In genomic region chr10:1056326-1057105, GRCh38 we compare ENCODE assay signal across 8 cellular contexts. TPM values are rescaled to one million over a fixed set of nuclear protein-coding genes. Genes with fewer than 3 reads are reported as not detected.
DNase-seq lines count a peak whose midpoint lies in the region; ATAC-seq and TF ChIP-seq lines count a peak whose summit lies in the region.

TSS of gene WDR37 (plus strand) at chr10:1056385. CDS start at chr10:1072156, 15,771 bp downstream.

- no peak for TF ChIP-seq CTCF in OCI-LY7 (conservative IDR thresholded peaks at IDR 0.05; ENCODE audit: low read length)

- H3K4me3 ChIP-seq in OCI-LY7 (ENCODE audit: low read depth, low read length, poor library complexity, severe bottlenecking): peak within 1 kb of the TSS; percentile 80
- H3K4me3 ChIP-seq in esophagus (ENCODE audit: low read depth in 1 of 2, low read length in 2 of 2): peak within 1 kb of the TSS; percentile 94 to 97
- peak within 1 kb of the TSS; percentile 76 to 100 for H3K4me3 ChIP-seq in muscle layer of colon (ENCODE audit: low read depth in 1 of 2, low read length in 2 of 2)

- peaks cover 93% of the 10 kb centered on the region for H3K79me2 ChIP-seq in OCI-LY7 (ENCODE audit: insufficient read depth, low read depth, low read length)

- H3K4me1 ChIP-seq in OCI-LY7 (ENCODE audit: insufficient read depth, low read length, poor library complexity, severe bottlenecking) (peaks cover 48% of the 10 kb centered on the region), esophagus (ENCODE audit: control insufficient read depth in 2 of 2, insufficient read depth in 2 of 2, low read length in 1 of 2) (peaks cover 3 to 8% of the 10 kb centered on the region in 2 donors), muscle layer of colon (ENCODE audit: insufficient read depth, low read length) (peaks cover 28% of the 10 kb centered on the region)

- peak within 1 kb of the TSS; percentile 57; the same call in 1 of the 2 replicates for H2AFZ ChIP-seq in OCI-LY7 (ENCODE audit: low read length)

- 0% methylated on average over 81 to 87 of the region's 87 CpGs for WGBS in esophagus, 2 donors

- POLR2A ChIA-PET in OCI-LY7 (lab: Charles Lee): interaction anchor here (0.8 to 1.6 kb wide), 4 partner anchors 8 to 19 kb away, joined by 3 to 5 read pairs (median 4); no protein-coding TSS in a partner anchor

- H3K9me3 ChIP-seq in OCI-LY7 (ENCODE audit: low read length): no peaks in the 10 kb centered on the region
- H3K9me3 ChIP-seq in esophagus (ENCODE audit: control insufficient read depth in 2 of 2, insufficient read depth in 1 of 2, low read depth in 1 of 2, low read length in 1 of 2): no peaks in the 10 kb centered on the region
- H3K9me3 ChIP-seq in muscle layer of colon (ENCODE audit: low read length): no peaks in the 10 kb centered on the region

- DNase-seq in COR-L47 (lab: John Stamatoyannopoulos, UW): peak; percentile 46
- peak; percentile 87 for DNase-seq in OCI-LY7 (ENCODE audit: low spot score)
- peak; percentile 87 for DNase-seq in activated T-cell treated with anti-CD3 and anti-CD28 coated beads for 48 hours (ENCODE audit: low read depth)
- DNase-seq in stimulated activated CD8-positive, alpha-beta memory T cell treated with anti-CD3 and anti-CD28 coated beads, Interleukin-7, amount 100 ng/mL, for 1 hour (ENCODE audit: low read depth in 2 of 2): peak; percentile 78 to 80

- H3K9ac ChIP-seq in muscle layer of colon (ENCODE audit: low read length): peak within 1 kb of the TSS; percentile 79

- H4K20me1 ChIP-seq in OCI-LY7 (ENCODE audit: insufficient read depth, low read length): peaks cover 31% of the 10 kb centered on the region

- intact Hi-C loops in OCI-LY7 (cut with micrococcal nuclease; ENCODE audit: unreplicated experiment): loop anchor here (1.0 kb wide), 1 partner anchor 7 kb away; the partner anchor contains the start of gene IDI1

- H3K36me3 ChIP-seq in OCI-LY7 (ENCODE audit: insufficient read depth, low read length) (peaks cover 49% of the 10 kb centered on the region), esophagus (ENCODE audit: control insufficient read depth in 2 of 2, insufficient read depth in 2 of 2, low read length in 1 of 2) (peaks cover 0 to 3% of the 10 kb centered on the region in 2 donors), muscle layer of colon (ENCODE audit: insufficient read depth, low read length) (peaks cover 19% of the 10 kb centered on the region)

- ATAC-seq in GM19455 (IDR thresholded peaks at IDR 0.05; ENCODE audit: unreplicated experiment): peak; percentile 91
- ATAC-seq in HG03575 (IDR thresholded peaks at IDR 0.05; ENCODE audit: extremely low read depth, insufficient number of reproducible peaks, low FRiP score, unreplicated experiment): peak; percentile 49

- H3K27me3 ChIP-seq in esophagus (ENCODE audit: control insufficient read depth in 1 of 2, insufficient read depth in 2 of 2, low read length in 2 of 2): no peaks in the 10 kb centered on the region
- H3K27me3 ChIP-seq in muscle layer of colon (ENCODE audit: control insufficient read depth in 1 of 2, insufficient read depth in 2 of 2, low read length in 2 of 2): no peaks in the 10 kb centered on the region

- H3K4me2 ChIP-seq in OCI-LY7 (ENCODE audit: low read length): peak within 1 kb of the TSS; percentile 95

- H3K27ac ChIP-seq in OCI-LY7 (ENCODE audit: low read depth, low read length, poor library complexity, severe bottlenecking) (peak within 1 kb of the TSS; percentile 89), esophagus (ENCODE audit: low read depth in 2 of 2, low read length in 1 of 2) (peak within 1 kb of the TSS; percentile 95 to 98), muscle layer of colon (ENCODE audit: low read depth, low read length) (peak within 1 kb of the TSS; percentile 93)

- BruUV-seq in OCI-LY7 (replicated peaks; lab: Mats Ljungman, UMichigan): no TSS peak

- CTCF ChIA-PET in OCI-LY7 (lab: Charles Lee; ENCODE audit: unreplicated experiment): no interaction called here

- no peaks in the 10 kb centered on the region for H3K9me2 ChIP-seq in OCI-LY7 (ENCODE audit: insufficient read depth, low read length)

RNA-seq across cellular contexts. Expression of gene WDR37, which starts in this region (rescaled TPM):
- total RNA-seq in OCI-LY7 (2014; rRNA removed; shearing (Covaris generic)): 8.5 and 9.7 TPM in 2 replicates
- 18.9 and 19.9 TPM in 2 replicates for total RNA-seq in OCI-LY7 (2022)
- polyA plus RNA-seq in esophagus: 1 to 10 TPM; 4.3 to 5.0 TPM

Comparison
In these comparisons a context has a peak if more than half of its experiments do, and no peak if none do; other contexts are left out.
1. Peak in every context shown above with its lines: DNase-seq, ATAC-seq, H3K4me3 ChIP-seq and H3K27ac ChIP-seq.